8 cellular contexts compared by ENCODE assay signal in genomic region chrX:49915352-49916222, GRCh38.
DNase-seq lines count a peak whose midpoint lies in the region; ATAC-seq and TF ChIP-seq lines count a peak whose summit lies in the region.

No MANE protein-coding gene starts in this region.

- ATAC-seq in GM19455 (IDR thresholded peaks at IDR 0.05; ENCODE audit: unreplicated experiment) (peak; percentile 63), SK-N-SH treated with all-trans-retinoic acid at 6 μM for 48 hours (peak; percentile 98), HG03469 (IDR thresholded peaks at IDR 0.05; ENCODE audit: unreplicated experiment) (no peak)

- H3K79me2 ChIP-seq in MM.1S (ENCODE audit: low read length), result no peaks in the 10 kb centered on the region

- H4K20me1 ChIP-seq in MM.1S (ENCODE audit: insufficient read depth, low read length), result no peaks in the 10 kb centered on the region

- H2AFZ ChIP-seq in MM.1S (ENCODE audit: low read length), result no peak overlapping the region

- H3F3A ChIP-seq in MM.1S (ENCODE audit: insufficient read depth, low read length), result no peaks in the 10 kb centered on the region

- H3K9me2 ChIP-seq in MM.1S (replicated peaks; ENCODE audit: insufficient read depth, low read length), result no peaks in the 10 kb centered on the region

- no peak overlapping the region for H3K27ac ChIP-seq in MM.1S (ENCODE audit: low read length)

- no peak overlapping the region for H3K4me2 ChIP-seq in MM.1S (ENCODE audit: low read depth, low read length)

- H3K9me3 ChIP-seq in MM.1S (replicated peaks; ENCODE audit: insufficient read depth, low read length), result no peaks in the 10 kb centered on the region

- 0 out of 2 replicates have a peak, but pooled peaks cover 1% of the 10 kb centered on the region for H3K4me1 ChIP-seq in MM.1S (ENCODE audit: low read length)

- peak; percentile 75 for TF ChIP-seq CTCF in MM.1S (IDR thresholded peaks at IDR 0.05; ENCODE audit: low read length)

- H3K27me3 ChIP-seq in MM.1S (replicated peaks; ENCODE audit: insufficient read depth, low read length), result no peaks in the 10 kb centered on the region

- H3K36me3 ChIP-seq in MM.1S (replicated peaks; ENCODE audit: insufficient read depth, low read length), result no peaks in the 10 kb centered on the region

- H3K4me3 ChIP-seq in MM.1S (ENCODE audit: low read length), result no peak overlapping the region

- H3K9ac ChIP-seq in MM.1S (ENCODE audit: low read length), result no peak overlapping the region

- peak; percentile 81 for DNase-seq in DMS 273 (lab: John Stamatoyannopoulos, UW; ENCODE audit: unreplicated experiment)
- peak; percentile 58 for DNase-seq in MM.1S
- peak; percentile 66 for DNase-seq in astrocyte of the hippocampus (ENCODE audit: low read depth, low spot score)
- peak; percentile 56 for DNase-seq in islet precursor cell
- peak; percentile 15 to 43 for DNase-seq in stimulated activated CD4-positive, alpha-beta T cell treated with anti-CD3 and anti-CD28 coated beads, Interleukin-2, amount 100 ng/mL, for 48 hours

TF ChIP-seq in SK-N-SH treated with all-trans-retinoic acid at 6 μM for 48 hours, 23 proteins besides CTCF, POLR2A, EP300 and RAD21:
- no peak for TF ChIP-seq PPARA (CRISPR knock-in tag; IDR thresholded peaks at IDR 0.05; ENCODE audit: borderline replicate concordance)

Comparison
In these comparisons a context has a peak if more than half of its experiments do, and no peak if none do; other contexts are left out.
1. DNase-seq: peak in every context shown above with its lines; median percentile 81 in DMS 273; 66 in astrocyte of the hippocampus; 58 in MM.1S; 56 in islet precursor cell; 29 in stimulated activated CD4-positive, alpha-beta T cell treated with anti-CD3 and anti-CD28 coated beads, Interleukin-2, amount 100 ng/mL, for 48 hours.